Comparison of ENCODE assay signal across 8 cellular contexts in the genomic region with DNA sequence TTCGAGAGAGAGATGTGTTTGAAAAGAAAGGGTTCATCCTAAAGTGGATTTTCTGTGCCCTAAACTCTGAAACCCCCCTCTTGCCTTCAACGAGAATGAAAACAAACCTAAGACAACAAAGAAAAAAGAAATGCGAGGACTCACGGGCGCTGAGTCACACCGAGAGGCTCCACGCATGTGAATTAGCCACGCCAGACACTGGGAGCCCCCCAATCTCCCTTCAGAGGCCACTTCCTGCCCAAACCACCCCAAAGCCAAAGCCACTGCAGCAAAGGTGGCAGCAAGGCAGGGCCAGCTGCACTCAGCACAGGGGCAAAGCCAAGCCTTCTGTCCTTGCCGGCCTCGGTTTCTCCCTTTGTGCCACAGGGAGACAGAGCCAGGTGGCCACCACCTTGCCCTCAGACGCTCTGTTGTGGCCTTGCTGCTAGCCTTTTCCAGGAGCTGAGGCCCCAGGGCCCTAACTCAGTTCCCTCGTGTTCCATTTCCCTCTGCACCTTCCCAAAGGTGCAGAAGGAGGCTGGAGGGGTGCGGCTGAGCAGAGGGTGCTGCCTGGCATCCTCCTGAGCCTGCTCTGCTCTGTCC.
DNase-seq lines count a peak whose midpoint lies in the region; FAIRE-seq and TF ChIP-seq lines count a peak whose summit lies in the region.

No MANE protein-coding gene starts in this region.

- no peaks in the 10 kb centered on the region for H3K27me3 Mint-ChIP-seq in brain

- no peak for TF ChIP-seq EP300 in suprapubic skin (IDR thresholded peaks at IDR 0.05)

- peaks cover 5% of the 10 kb centered on the region for H3K36me3 Mint-ChIP-seq in brain

- H3K27ac Mint-ChIP-seq in brain: peak overlapping the region; percentile 11 to 97 (median 72)

- peak; percentile 67 for FAIRE-seq in GM12892 (lab: Jason Lieb, UNC)

- H3K27ac ChIP-seq in VCaP (peak overlapping the region; percentile 22), suprapubic skin (no peak overlapping the region)

- no peaks in the 10 kb centered on the region for H3K9me3 ChIP-seq in suprapubic skin

- DNase-seq in GM12892 (ENCODE audit: insufficient read length) (peak; percentile 75), suprapubic skin (ENCODE audit: low spot score in 2 of 2) (no peak), cerebellum (ENCODE audit: low spot score) (no peak), NCI-H446 (lab: John Stamatoyannopoulos, UW) (no peak), SW 1271 (lab: John Stamatoyannopoulos, UW) (no peak)
- peak; percentile 61 to 64 for DNase-seq in stimulated activated CD4-positive, alpha-beta T cell treated with anti-CD3 and anti-CD28 coated beads, Interleukin-2, amount 100 ng/mL, for 24 hours

- H3K4me3 Mint-ChIP-seq in brain: no peak overlapping the region

- no peak for TF ChIP-seq POLR2A in GM12892 (IDR thresholded peaks at IDR 0.05; ENCODE audit: low read depth, low read length)
- TF ChIP-seq POLR2A in suprapubic skin (IDR thresholded peaks at IDR 0.05): no peak

- H3K36me3 ChIP-seq in suprapubic skin: peaks cover 3% of the 10 kb centered on the region

- no peaks in the 10 kb centered on the region for H3K9me3 Mint-ChIP-seq in brain

- H3K27me3 ChIP-seq in suprapubic skin: no peaks in the 10 kb centered on the region

- WGBS in suprapubic skin: 78% methylated on average over 13 of the region's 13 CpGs

- no peak overlapping the region for H3K4me3 ChIP-seq in suprapubic skin

- H3K4me1 Mint-ChIP-seq in brain: peaks cover 71% of the 10 kb centered on the region

- H3K4me1 ChIP-seq in suprapubic skin: peaks cover 93% of the 10 kb centered on the region

- TF ChIP-seq CTCF in VCaP (conservative IDR thresholded peaks at IDR 0.05) (no peak), brain (conservative IDR thresholded peaks at IDR 0.05) (no peak), suprapubic skin (IDR thresholded peaks at IDR 0.05) (no peak)

Comparison
In these comparisons a context has a peak if more than half of its experiments do, and no peak if none do; other contexts are left out.
1. DNase-seq: peak in GM12892 (single experiment) and stimulated activated CD4-positive, alpha-beta T cell treated with anti-CD3 and anti-CD28 coated beads, Interleukin-2, amount 100 ng/mL, for 24 hours (2 of 2); none in suprapubic skin (0 of 2), cerebellum (single experiment), NCI-H446 (0 of 2) and SW 1271 (0 of 2).